In genomic region chr10:103367782-103368518, GRCh38 we compare ENCODE assay signal across 8 cellular contexts. TPM values are rescaled to one million over a fixed set of nuclear protein-coding genes. Genes with fewer than 3 reads are reported as not detected.
A peak's percentile ranks its signal among the peaks of the same experiment; 100 is the strongest.
DNase-seq lines count a peak whose midpoint lies in the region; ATAC-seq and TF ChIP-seq lines count a peak whose summit lies in the region.

TSS of gene TAF5 (plus strand) at chr10:103367976. CDS start at chr10:103367990, 14 bp downstream.

- no peak for TF ChIP-seq CTCF in GM10266 (IDR thresholded peaks at IDR 0.05; ENCODE audit: control insufficient read depth, insufficient read depth, low read depth, missing control alignments)
- no peak for TF ChIP-seq CTCF in suprapubic skin (IDR thresholded peaks at IDR 0.05)

- H3K27ac Mint-ChIP-seq in activated naive CD4-positive, alpha-beta T cell treated with anti-CD3 and anti-CD28 coated beads, Interleukin-2, amount 50 U/mL, for 24 hours: peak within 1 kb of the TSS; percentile 89

- H3K4me3 ChIP-seq in suprapubic skin: peak within 1 kb of the TSS; percentile 91

- H3K4me3 Mint-ChIP-seq in activated naive CD4-positive, alpha-beta T cell treated with anti-CD3 and anti-CD28 coated beads, Interleukin-2, amount 50 U/mL, for 24 hours: peak within 1 kb of the TSS; percentile 91

- no peaks in the 10 kb centered on the region for H3K27me3 Mint-ChIP-seq in activated naive CD4-positive, alpha-beta T cell treated with anti-CD3 and anti-CD28 coated beads, Interleukin-2, amount 50 U/mL, for 24 hours

- under 1% methylated on average over 22 of the region's 81 CpGs for WGBS in suprapubic skin

- no peaks in the 10 kb centered on the region for H3K36me3 Mint-ChIP-seq in activated naive CD4-positive, alpha-beta T cell treated with anti-CD3 and anti-CD28 coated beads, Interleukin-2, amount 50 U/mL, for 24 hours

- H3K4me1 ChIP-seq in suprapubic skin: peaks cover 12% of the 10 kb centered on the region

- TF ChIP-seq EP300 in suprapubic skin (IDR thresholded peaks at IDR 0.05): no peak

- H3K9me3 ChIP-seq in suprapubic skin: no peaks in the 10 kb centered on the region

- H3K4me1 Mint-ChIP-seq in activated naive CD4-positive, alpha-beta T cell treated with anti-CD3 and anti-CD28 coated beads, Interleukin-2, amount 50 U/mL, for 24 hours: peaks cover 25% of the 10 kb centered on the region

- H3K9me3 Mint-ChIP-seq in activated naive CD4-positive, alpha-beta T cell treated with anti-CD3 and anti-CD28 coated beads, Interleukin-2, amount 50 U/mL, for 24 hours: no peaks in the 10 kb centered on the region

- H3K27ac ChIP-seq in suprapubic skin: peak within 1 kb of the TSS; percentile 91

- no peaks in the 10 kb centered on the region for H3K27me3 ChIP-seq in suprapubic skin

- H3K36me3 ChIP-seq in suprapubic skin: peaks cover under 1% of the 10 kb centered on the region

- ATAC-seq in HG02623 (IDR thresholded peaks at IDR 0.05; ENCODE audit: unreplicated experiment): peak; percentile 42
- peak; percentile 80 for ATAC-seq in SK-N-SH treated with all-trans-retinoic acid at 6 μM for 48 hours

- peak; percentile 91 for DNase-seq in GM10266 (ENCODE audit: extremely low spot score)
- peak; percentile 94 for DNase-seq in NCI-H1092 treated with DMSO at 0.1 percent for 48 hours (lab: John Stamatoyannopoulos, UW)
- peak; percentile 94 for DNase-seq in globus pallidus (ENCODE audit: low spot score)
- peak in 55 of 56 donors; percentile 37 to 95 (median 84) for DNase-seq in nucleus accumbens (lab: John Stamatoyannopoulos, UW)
- DNase-seq in suprapubic skin (ENCODE audit: low spot score in 2 of 2): peak; percentile 93

- TF ChIP-seq POLR2A in suprapubic skin (IDR thresholded peaks at IDR 0.05): peak in 1 of 2 donors; percentile 86

TF ChIP-seq in SK-N-SH treated with all-trans-retinoic acid at 6 μM for 48 hours, 23 proteins besides CTCF, POLR2A, EP300 and RAD21:
- TF ChIP-seq OSR1 (CRISPR knock-in tag; IDR thresholded peaks at IDR 0.05): no peak
- no peak for TF ChIP-seq ZNF70 (CRISPR knock-in tag; IDR thresholded peaks at IDR 0.05)
- TF ChIP-seq TSHZ2 (CRISPR knock-in tag; IDR thresholded peaks at IDR 0.05): no peak
- no peak for TF ChIP-seq CREB5 (CRISPR knock-in tag; IDR thresholded peaks at IDR 0.05; ENCODE audit: low read depth)
- TF ChIP-seq POU6F1 (CRISPR knock-in tag; IDR thresholded peaks at IDR 0.05; ENCODE audit: borderline replicate concordance, low read depth): no peak
- TF ChIP-seq CSRNP3 (CRISPR knock-in tag; IDR thresholded peaks at IDR 0.05): no peak
- TF ChIP-seq ISL1 (CRISPR knock-in tag; IDR thresholded peaks at IDR 0.05): no peak
- no peak for TF ChIP-seq SNAI2 (CRISPR knock-in tag; IDR thresholded peaks at IDR 0.05)
- no peak for TF ChIP-seq PPARA (CRISPR knock-in tag; IDR thresholded peaks at IDR 0.05; ENCODE audit: borderline replicate concordance)
- no peak for TF ChIP-seq GLIS3 (CRISPR knock-in tag; IDR thresholded peaks at IDR 0.05)
- TF ChIP-seq ESRRG (CRISPR knock-in tag; IDR thresholded peaks at IDR 0.05): no peak
- no peak for TF ChIP-seq ZNF565 (CRISPR knock-in tag; conservative IDR thresholded peaks at IDR 0.05; ENCODE audit: low read depth)
- TF ChIP-seq ZFP3 (CRISPR knock-in tag; IDR thresholded peaks at IDR 0.05): no peak
- no peak for TF ChIP-seq PATZ1 (CRISPR knock-in tag; IDR thresholded peaks at IDR 0.05; ENCODE audit: borderline replicate concordance)

RNA-seq across cellular contexts. Expression of gene TAF5, which starts in this region (rescaled TPM):
- total RNA-seq in suprapubic skin: 1 to 10 TPM; 3.6 to 5.4 (median 4.1) TPM

Comparison
In these comparisons a context has a peak if more than half of its experiments do, and no peak if none do; other contexts are left out.
1. Peak in every context shown above with its lines: DNase-seq, ATAC-seq, H3K4me3 ChIP-seq and H3K27ac ChIP-seq.